Comparison of ENCODE assay signal across 9 cellular contexts in genomic region chr3:50268703-50269451, GRCh38. TPM values are rescaled to one million over a fixed set of nuclear protein-coding genes. Genes with fewer than 3 reads are reported as not detected.
DNase-seq lines count a peak whose midpoint lies in the region; ATAC-seq lines count a peak whose summit lies in the region.
"Had no signal": no experiment of that assay in that cellular context is flagged by ENCODE, and none has a peak within 500 bp of the region (broad histone marks: within the 10 kb centered on the region; RNA-seq: fewer than 3 reads in every experiment).

Gene SEMA3B, plus strand, starts transcription at chr3:50269147. Its CDS starts 94 bp downstream, at chr3:50269241.

- WGBS in ectodermal cell, 2 experiments: 62 to 65% methylated on average over 21 of the region's 21 CpGs
- 28% methylated on average over 21 of the region's 21 CpGs for WGBS in urinary bladder

- no peak within 1 kb of the TSS for H3K27ac ChIP-seq in ectodermal cell (ENCODE audit: insufficient read depth, low read depth, low read length, poor library complexity, severe bottlenecking)
- H3K27ac ChIP-seq in urinary bladder (ENCODE audit: low read depth): peak within 1 kb of the TSS; percentile 66

- H3K27me3 ChIP-seq in ectodermal cell (ENCODE audit: control insufficient read depth, insufficient read depth, low read length, poor library complexity, severe bottlenecking) (peaks cover 10% of the 10 kb centered on the region), HAP-1 (ENCODE audit: low read depth) (peaks cover 4% of the 10 kb centered on the region)

- in situ Hi-C loops in HAP-1 (cut with MboI; ENCODE audit: low sequenced_read_pairs): no loop called here

- H3K4me1 ChIP-seq in ectodermal cell (ENCODE audit: control insufficient read depth, insufficient read depth, low read length): peaks cover 58% of the 10 kb centered on the region
- H3K4me1 ChIP-seq in urinary bladder (ENCODE audit: insufficient read depth): peaks cover 5% of the 10 kb centered on the region
- peaks cover 14% of the 10 kb centered on the region for H3K4me1 ChIP-seq in HAP-1

- DNase-seq in NCI-H1417 (lab: John Stamatoyannopoulos, UW) (peak in 2 of 3 experiments; percentile 14 to 20), NCI-H1417 treated with DMSO at 0.1 percent for 48 hours (lab: John Stamatoyannopoulos, UW) (no peak), midbrain (lab: John Stamatoyannopoulos, UW) (peak; percentile 56), NCI-H526 treated with DMSO at 0.1 percent for 48 hours (lab: John Stamatoyannopoulos, UW) (no peak), HAP-1 (ENCODE audit: low spot score in 2 of 2) (no peak)
- DNase-seq in stimulated activated naive CD8-positive, alpha-beta T cell treated with anti-CD3 and anti-CD28 coated beads, Interleukin-15, Interleukin-2, amounts not matched to agents 100 U/mL and 50 U/mL, for 24 hours: no peak
- DNase-seq: 8988T had no signal

- H3K4me3 ChIP-seq in ectodermal cell (ENCODE audit: insufficient read depth, low read depth, low read length) (peak within 1 kb of the TSS; percentile 8), urinary bladder (ENCODE audit: low read depth, low read length) (peak within 1 kb of the TSS; percentile 34), HAP-1 (no peak within 1 kb of the TSS)

- H3K9me3 ChIP-seq in ectodermal cell (ENCODE audit: control insufficient read depth, low read length) (no peaks in the 10 kb centered on the region), HAP-1 (no peaks in the 10 kb centered on the region)

- H3K36me3 ChIP-seq in ectodermal cell (ENCODE audit: control insufficient read depth, insufficient read depth, low read length): no peaks in the 10 kb centered on the region
- no peaks in the 10 kb centered on the region for H3K36me3 ChIP-seq in urinary bladder (ENCODE audit: insufficient read depth)
- H3K36me3 ChIP-seq in HAP-1 (replicated peaks): no peaks in the 10 kb centered on the region

- ATAC-seq in stimulated activated naive CD8-positive, alpha-beta T cell treated with anti-CD3 and anti-CD28 coated beads, Interleukin-15, Interleukin-2, amounts not matched to agents 100 U/mL and 50 U/mL, for 24 hours: no peak

RNA-seq across cellular contexts. Expression of gene SEMA3B, which starts in this region (rescaled TPM):
- 17.9 TPM for polyA plus RNA-seq in ectodermal cell (2013, experiment 1 of 4)
- polyA plus RNA-seq in ectodermal cell (2013, experiment 2 of 4): 19.8 TPM
- polyA plus RNA-seq in ectodermal cell (2013, experiment 3 of 4): 13.0 TPM
- polyA plus RNA-seq in ectodermal cell (2013, experiment 4 of 4): 18.3 TPM
- 63.4 TPM for total RNA-seq in urinary bladder
- 35.5 TPM for polyA plus RNA-seq in urinary bladder

Comparison
In these comparisons a context has a peak if more than half of its experiments do, and no peak if none do; other contexts are left out.
1. DNase-seq: peak in NCI-H1417 (2 of 3) and midbrain (single experiment); none in NCI-H1417 treated with DMSO at 0.1 percent for 48 hours (single experiment), stimulated activated naive CD8-positive, alpha-beta T cell treated with anti-CD3 and anti-CD28 coated beads, Interleukin-15, Interleukin-2, amounts not matched to agents 100 U/mL and 50 U/mL, for 24 hours (single experiment), NCI-H526 treated with DMSO at 0.1 percent for 48 hours (single experiment) and HAP-1 (0 of 2).